Comparison of ENCODE assay signal across 2 cellular contexts in genomic region chr11:81887671-81888070, GRCh38.
TF ChIP-seq lines count a peak whose summit lies in the region.

No MANE protein-coding gene starts in this region.

TF ChIP-seq in HepG2, 621 proteins besides CTCF, POLR2A, EP300 and RAD21:
- TF ChIP-seq ZHX1 (CRISPR knock-in tag; IDR thresholded peaks at IDR 0.05; ENCODE audit: low read depth) (no peak), MAFK (conservative IDR thresholded peaks at IDR 0.05 in 1 of 2, IDR thresholded peaks at IDR 0.05 in 1 of 2; ENCODE audit: low read length in 2 of 2) (peak; percentile 34 to 80; a peak in 3 of 4 replicates), ZNF382 (CRISPR knock-in tag; IDR thresholded peaks at IDR 0.05; ENCODE audit: borderline replicate concordance) (no peak), MAFF (IDR thresholded peaks at IDR 0.05; ENCODE audit: low read depth, low read length) (peak; percentile 73)

TF ChIP-seq in SK-N-SH treated with all-trans-retinoic acid at 6 μM for 48 hours, 23 proteins besides CTCF, POLR2A, EP300 and RAD21:
- no peak for TF ChIP-seq PATZ1 (CRISPR knock-in tag; IDR thresholded peaks at IDR 0.05; ENCODE audit: borderline replicate concordance)
- TF ChIP-seq GLIS3 (CRISPR knock-in tag; IDR thresholded peaks at IDR 0.05): no peak
- TF ChIP-seq ZC3H10 (CRISPR knock-in tag; IDR thresholded peaks at IDR 0.05): no peak
- no peak for TF ChIP-seq POU6F1 (CRISPR knock-in tag; IDR thresholded peaks at IDR 0.05; ENCODE audit: borderline replicate concordance, low read depth)
- no peak for TF ChIP-seq ARNTL (CRISPR knock-in tag; IDR thresholded peaks at IDR 0.05; ENCODE audit: borderline replicate concordance, low read depth)
- no peak for TF ChIP-seq CSRNP3 (CRISPR knock-in tag; IDR thresholded peaks at IDR 0.05)
- no peak for TF ChIP-seq ZFP3 (CRISPR knock-in tag; IDR thresholded peaks at IDR 0.05)
- TF ChIP-seq TSHZ2 (CRISPR knock-in tag; IDR thresholded peaks at IDR 0.05): no peak
- TF ChIP-seq TCF4 (CRISPR knock-in tag; IDR thresholded peaks at IDR 0.05; ENCODE audit: borderline replicate concordance): no peak
- no peak for TF ChIP-seq PPARA (CRISPR knock-in tag; IDR thresholded peaks at IDR 0.05; ENCODE audit: borderline replicate concordance)
- no peak for TF ChIP-seq CREB5 (CRISPR knock-in tag; IDR thresholded peaks at IDR 0.05; ENCODE audit: low read depth)
- TF ChIP-seq ESRRG (CRISPR knock-in tag; IDR thresholded peaks at IDR 0.05): no peak
- TF ChIP-seq CSDC2 (CRISPR knock-in tag; IDR thresholded peaks at IDR 0.05): no peak
- no peak for TF ChIP-seq SNAI2 (CRISPR knock-in tag; IDR thresholded peaks at IDR 0.05)
- no peak for TF ChIP-seq ZNF565 (CRISPR knock-in tag; conservative IDR thresholded peaks at IDR 0.05; ENCODE audit: low read depth)
- no peak for TF ChIP-seq TOX (CRISPR knock-in tag; IDR thresholded peaks at IDR 0.05; ENCODE audit: borderline replicate concordance)
- TF ChIP-seq ZFP30 (CRISPR knock-in tag; IDR thresholded peaks at IDR 0.05): no peak
- no peak for TF ChIP-seq BACH2 (CRISPR knock-in tag; IDR thresholded peaks at IDR 0.05; ENCODE audit: borderline replicate concordance)
- no peak for TF ChIP-seq ISL1 (CRISPR knock-in tag; IDR thresholded peaks at IDR 0.05)
- no peak for TF ChIP-seq RARB (CRISPR knock-in tag; IDR thresholded peaks at IDR 0.05)
